1 cellular context compared by ENCODE assay signal in the genomic region with DNA sequence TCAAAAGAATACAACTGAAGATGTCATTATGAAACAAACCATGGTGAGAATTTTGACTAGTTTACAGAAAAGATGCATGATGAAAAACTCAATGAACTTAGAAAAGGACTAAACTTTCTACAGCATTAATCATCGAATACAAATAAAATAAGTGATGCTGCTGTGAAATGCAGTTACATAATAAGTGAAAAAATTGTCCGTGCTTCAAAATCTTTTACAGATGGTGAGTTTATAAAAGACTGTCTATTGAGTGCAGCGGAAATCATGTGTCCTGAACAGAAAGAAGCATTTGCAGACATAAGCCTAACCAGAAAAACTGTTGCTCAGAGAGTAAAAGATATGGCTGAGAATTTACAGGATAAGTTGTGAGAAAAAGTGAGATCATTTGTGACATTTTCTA.
TF ChIP-seq lines count a peak whose summit lies in the region.

No MANE protein-coding gene starts in this region.

TF ChIP-seq in SK-N-SH treated with all-trans-retinoic acid at 6 μM for 48 hours, 23 proteins besides CTCF, POLR2A, EP300 and RAD21 (continued from another document):
- no peak for TF ChIP-seq BACH2 (CRISPR knock-in tag; IDR thresholded peaks at IDR 0.05; ENCODE audit: borderline replicate concordance)
- no peak for TF ChIP-seq PPARA (CRISPR knock-in tag; IDR thresholded peaks at IDR 0.05; ENCODE audit: borderline replicate concordance)
- TF ChIP-seq, protein P1, sequence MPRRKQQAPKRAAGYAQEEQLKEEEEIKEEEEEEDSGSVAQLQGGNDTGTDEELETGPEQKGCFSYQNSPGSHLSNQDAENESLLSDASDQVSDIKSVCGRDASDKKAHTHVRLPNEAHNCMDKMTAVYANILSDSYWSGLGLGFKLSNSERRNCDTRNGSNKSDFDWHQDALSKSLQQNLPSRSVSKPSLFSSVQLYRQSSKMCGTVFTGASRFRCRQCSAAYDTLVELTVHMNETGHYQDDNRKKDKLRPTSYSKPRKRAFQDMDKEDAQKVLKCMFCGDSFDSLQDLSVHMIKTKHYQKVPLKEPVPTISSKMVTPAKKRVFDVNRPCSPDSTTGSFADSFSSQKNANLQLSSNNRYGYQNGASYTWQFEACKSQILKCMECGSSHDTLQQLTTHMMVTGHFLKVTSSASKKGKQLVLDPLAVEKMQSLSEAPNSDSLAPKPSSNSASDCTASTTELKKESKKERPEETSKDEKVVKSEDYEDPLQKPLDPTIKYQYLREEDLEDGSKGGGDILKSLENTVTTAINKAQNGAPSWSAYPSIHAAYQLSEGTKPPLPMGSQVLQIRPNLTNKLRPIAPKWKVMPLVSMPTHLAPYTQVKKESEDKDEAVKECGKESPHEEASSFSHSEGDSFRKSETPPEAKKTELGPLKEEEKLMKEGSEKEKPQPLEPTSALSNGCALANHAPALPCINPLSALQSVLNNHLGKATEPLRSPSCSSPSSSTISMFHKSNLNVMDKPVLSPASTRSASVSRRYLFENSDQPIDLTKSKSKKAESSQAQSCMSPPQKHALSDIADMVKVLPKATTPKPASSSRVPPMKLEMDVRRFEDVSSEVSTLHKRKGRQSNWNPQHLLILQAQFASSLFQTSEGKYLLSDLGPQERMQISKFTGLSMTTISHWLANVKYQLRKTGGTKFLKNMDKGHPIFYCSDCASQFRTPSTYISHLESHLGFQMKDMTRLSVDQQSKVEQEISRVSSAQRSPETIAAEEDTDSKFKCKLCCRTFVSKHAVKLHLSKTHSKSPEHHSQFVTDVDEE (CRISPR knock-in tag; IDR thresholded peaks at IDR 0.05), result no peak
- no peak for TF ChIP-seq TCF4 (CRISPR knock-in tag; IDR thresholded peaks at IDR 0.05; ENCODE audit: borderline replicate concordance)
- TF ChIP-seq, protein P2, sequence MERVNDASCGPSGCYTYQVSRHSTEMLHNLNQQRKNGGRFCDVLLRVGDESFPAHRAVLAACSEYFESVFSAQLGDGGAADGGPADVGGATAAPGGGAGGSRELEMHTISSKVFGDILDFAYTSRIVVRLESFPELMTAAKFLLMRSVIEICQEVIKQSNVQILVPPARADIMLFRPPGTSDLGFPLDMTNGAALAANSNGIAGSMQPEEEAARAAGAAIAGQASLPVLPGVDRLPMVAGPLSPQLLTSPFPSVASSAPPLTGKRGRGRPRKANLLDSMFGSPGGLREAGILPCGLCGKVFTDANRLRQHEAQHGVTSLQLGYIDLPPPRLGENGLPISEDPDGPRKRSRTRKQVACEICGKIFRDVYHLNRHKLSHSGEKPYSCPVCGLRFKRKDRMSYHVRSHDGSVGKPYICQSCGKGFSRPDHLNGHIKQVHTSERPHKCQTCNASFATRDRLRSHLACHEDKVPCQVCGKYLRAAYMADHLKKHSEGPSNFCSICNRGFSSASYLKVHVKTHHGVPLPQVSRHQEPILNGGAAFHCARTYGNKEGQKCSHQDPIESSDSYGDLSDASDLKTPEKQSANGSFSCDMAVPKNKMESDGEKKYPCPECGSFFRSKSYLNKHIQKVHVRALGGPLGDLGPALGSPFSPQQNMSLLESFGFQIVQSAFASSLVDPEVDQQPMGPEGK (CRISPR knock-in tag; IDR thresholded peaks at IDR 0.05; ENCODE audit: borderline replicate concordance), result no peak
- no peak for TF ChIP-seq ZC3H10 (CRISPR knock-in tag; IDR thresholded peaks at IDR 0.05)
TF ChIP-seq in SK-N-SH treated with all-trans-retinoic acid at 6 μM for 48 hours: peak in this region for 0.
